In the genomic region with DNA sequence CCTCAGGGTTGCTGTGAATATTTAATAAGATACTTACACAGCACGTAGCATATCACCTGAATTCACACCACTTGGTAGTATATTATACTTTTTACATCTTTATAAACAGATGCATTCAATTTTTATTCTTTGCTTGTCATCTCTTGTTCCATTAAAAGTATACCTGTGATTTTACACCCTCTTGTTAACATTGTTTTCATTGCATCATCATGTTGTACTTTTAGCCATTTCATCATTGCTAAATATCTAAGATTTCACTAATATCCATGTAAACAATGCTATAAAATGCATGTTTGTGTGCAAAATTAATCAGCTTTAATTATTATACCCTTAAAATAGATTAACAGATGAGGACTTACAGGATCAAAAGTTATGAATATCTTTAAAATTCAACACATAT, we compare ENCODE assay signal across 3 cellular contexts.
TF ChIP-seq lines count a peak whose summit lies in the region.

No MANE protein-coding gene starts in this region.

TF ChIP-seq in HepG2, 621 proteins besides CTCF, POLR2A, EP300 and RAD21:
- TF ChIP-seq JARID2 (CRISPR knock-in tag; IDR thresholded peaks at IDR 0.05; ENCODE audit: insufficient replicate concordance) (no peak), ATF7 (IDR thresholded peaks at IDR 0.05) (peak; percentile 7; the same call in 1 of the 2 replicates), ATF7 (CRISPR knock-in tag; IDR thresholded peaks at IDR 0.05) (no peak)

TF ChIP-seq in IMR-90, 13 proteins besides CTCF, POLR2A, EP300 and RAD21:
- TF ChIP-seq, protein P1, sequence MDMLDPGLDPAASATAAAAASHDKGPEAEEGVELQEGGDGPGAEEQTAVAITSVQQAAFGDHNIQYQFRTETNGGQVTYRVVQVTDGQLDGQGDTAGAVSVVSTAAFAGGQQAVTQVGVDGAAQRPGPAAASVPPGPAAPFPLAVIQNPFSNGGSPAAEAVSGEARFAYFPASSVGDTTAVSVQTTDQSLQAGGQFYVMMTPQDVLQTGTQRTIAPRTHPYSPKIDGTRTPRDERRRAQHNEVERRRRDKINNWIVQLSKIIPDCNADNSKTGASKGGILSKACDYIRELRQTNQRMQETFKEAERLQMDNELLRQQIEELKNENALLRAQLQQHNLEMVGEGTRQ (IDR thresholded peaks at IDR 0.05; ENCODE audit: low read depth, low read length) = no peak
- peak; percentile 61 for TF ChIP-seq CEBPB (IDR thresholded peaks at IDR 0.05; ENCODE audit: low read depth, low read length)

TF ChIP-seq in K562, 482 proteins besides CTCF, POLR2A, EP300 and RAD21:
- TF ChIP-seq RFX7 (CRISPR knock-in tag; IDR thresholded peaks at IDR 0.05) (no peak), GATAD2A (IDR thresholded peaks at IDR 0.05) (no peak), ZNF766 (CRISPR knock-in tag; conservative IDR thresholded peaks at IDR 0.05) (no peak), ATF3 (IDR thresholded peaks at IDR 0.05) (peak; percentile 58), ATF3 (CRISPR knock-in tag; conservative IDR thresholded peaks at IDR 0.05) (no peak), CEBPB (tag; IDR thresholded peaks at IDR 0.05) (peak; percentile 23; the same call in 1 of the 2 replicates), RNF2 (IDR thresholded peaks at IDR 0.05) (no peak), CEBPG (CRISPR knock-in tag; IDR thresholded peaks at IDR 0.05) (no peak), CEBPG (tag; conservative IDR thresholded peaks at IDR 0.05 in 1 of 2, IDR thresholded peaks at IDR 0.05 in 1 of 2) (peak in 1 of 2 experiments; percentile 36; a peak in 1 of 4 replicates), NFRKB (IDR thresholded peaks at IDR 0.05; ENCODE audit: low read depth) (no peak)
- TF ChIP-seq, protein P2, sequence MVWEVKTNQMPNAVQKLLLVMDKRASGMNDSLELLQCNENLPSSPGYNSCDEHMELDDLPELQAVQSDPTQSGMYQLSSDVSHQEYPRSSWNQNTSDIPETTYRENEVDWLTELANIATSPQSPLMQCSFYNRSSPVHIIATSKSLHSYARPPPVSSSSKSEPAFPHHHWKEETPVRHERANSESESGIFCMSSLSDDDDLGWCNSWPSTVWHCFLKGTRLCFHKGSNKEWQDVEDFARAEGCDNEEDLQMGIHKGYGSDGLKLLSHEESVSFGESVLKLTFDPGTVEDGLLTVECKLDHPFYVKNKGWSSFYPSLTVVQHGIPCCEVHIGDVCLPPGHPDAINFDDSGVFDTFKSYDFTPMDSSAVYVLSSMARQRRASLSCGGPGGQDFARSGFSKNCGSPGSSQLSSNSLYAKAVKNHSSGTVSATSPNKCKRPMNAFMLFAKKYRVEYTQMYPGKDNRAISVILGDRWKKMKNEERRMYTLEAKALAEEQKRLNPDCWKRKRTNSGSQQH (CRISPR knock-in tag; IDR thresholded peaks at IDR 0.05) = no peak
